ENCODE assay signal across 30 cellular contexts in genomic region chr5:52805614-52806013, GRCh38. TPM values are rescaled to one million over a fixed set of nuclear protein-coding genes. Genes with fewer than 3 reads are reported as not detected.
A peak's percentile ranks its signal among the peaks of the same experiment; 100 is the strongest.
DNase-seq lines count a peak whose midpoint lies in the region; TF ChIP-seq lines count a peak whose summit lies in the region.
"Had no signal": no experiment of that assay in that cellular context is flagged by ENCODE, and none has a peak within 500 bp of the region (broad histone marks: within the 10 kb centered on the region; RNA-seq: fewer than 3 reads in every experiment).

No MANE protein-coding gene starts in this region.

- no peaks in the 10 kb centered on the region for H3K9me3 ChIP-seq in stomach
- H3K9me3 ChIP-seq: colonic mucosa, Peyer's patch, right atrium auricular region, thoracic aorta, vagina had no signal

- peaks cover 0 to 12% (median 5%) of the 10 kb centered on the region in 4 donors for H3K36me3 ChIP-seq in stomach
- H3K36me3 ChIP-seq: cardiac muscle cell, colonic mucosa, thoracic aorta, vagina had no signal

- intact Hi-C loops in stomach (cut with DNase I; ENCODE audit: low total_unique reads): no loop called here

- TF ChIP-seq CTCF in coronary artery (IDR thresholded peaks at IDR 0.05) (no peak), stomach (IDR thresholded peaks at IDR 0.05) (no peak)

- H3K4me1 ChIP-seq in stomach: peaks cover 28 to 99% (median 71%) of the 10 kb centered on the region in 4 donors

- DNase-seq in SKM-1 treated with dmso at 0.1 percent for 144 hours (lab: John Stamatoyannopoulos, UW; ENCODE audit: unreplicated experiment) (peak; percentile 19), SKM-1 (lab: John Stamatoyannopoulos, UW; ENCODE audit: unreplicated experiment) (no peak), NOMO-1 treated with DMSO at 0.1 percent for 48 hours (lab: John Stamatoyannopoulos, UW; ENCODE audit: unreplicated experiment) (peak; percentile 42), coronary artery (ENCODE audit: low spot score) (no peak), stomach (no peak), COLO668 (lab: John Stamatoyannopoulos, UW; ENCODE audit: unreplicated experiment) (no peak), D341Med (ENCODE audit: low spot score) (no peak), cortex of kidney (lab: John Stamatoyannopoulos, UW) (no peak)
- DNase-seq: activated CD4-positive, alpha-beta T cell treated with anti-CD3 and anti-CD28 coated beads, Interleukin-2, amount 10 ng/mL, durations not matched to agents 24 days and 14 days; activated effector memory CD4-positive, alpha-beta T cell treated with anti-CD3 and anti-CD28 coated beads, Interleukin-2, amount 50 U/mL, for 16 hours; activated naive CD8-positive, alpha-beta T cell treated with anti-CD3 and anti-CD28 coated beads, Interleukin-2, amount 10 ng/mL, durations not matched to agents 7 days and 5 days; aorta; CD4-positive, alpha-beta T cell; colonic mucosa; effector memory CD4-positive, alpha-beta T cell; HCEC 1CT; NCI-H1105; NCI-H187; NCI-H510A treated with DMSO at 0.1 percent for 48 hours; Peyer's patch; SIG-M5; stimulated activated CD4-positive, alpha-beta T cell treated with anti-CD3 and anti-CD28 coated beads, Interleukin-2, amount 100 ng/mL, for 24 hours; stimulated activated CD8-positive, alpha-beta memory T cell treated with anti-CD3 and anti-CD28 coated beads, Interleukin-4, amount 100 ng/mL, for 48 hours; T1000 had no signal

- TF ChIP-seq EP300 in stomach (IDR thresholded peaks at IDR 0.05): no peak

- 67 to 89% (median 87%) methylated on average over 2 of the region's 2 CpGs for WGBS in stomach, 5 donors

- H3K27me3 ChIP-seq in stomach: no peaks in the 10 kb centered on the region
- H3K27me3 ChIP-seq: cardiac muscle cell, colonic mucosa, Peyer's patch, right atrium auricular region, vagina had no signal

- H3K27ac ChIP-seq in coronary artery (peak overlapping the region; percentile 69 to 87), stomach (peak overlapping the region in 3 of 5 donors; percentile 44 to 95 (median 61))
- H3K27ac ChIP-seq: cardiac muscle cell, colonic mucosa, epithelial cell of prostate, vagina had no signal

- peak overlapping the region; percentile 58 for H3K4me3 ChIP-seq in coronary artery
- no peak overlapping the region for H3K4me3 ChIP-seq in stomach
- H3K4me3 ChIP-seq: cardiac muscle cell, colonic mucosa, GM12878, Peyer's patch, right atrium auricular region, vagina had no signal

- no peak for TF ChIP-seq POLR2A in stomach (IDR thresholded peaks at IDR 0.05)

RNA-seq across cellular contexts. Expression of gene ITGA1, which starts 17.9 kb away (rescaled TPM):
- total RNA-seq in stomach: 100 to 1,000 TPM in 3 of 5 donors, 10 to 100 TPM in 2; 71.4 to 507 (median 145) TPM
- polyA plus RNA-seq in stomach: 10 to 100 TPM in 1 of 3 donors, 1 to 10 TPM in 2; 2.7 to 11.9 (median 2.9) TPM

RNA-seq across cellular contexts. Expression of gene PELO, which starts 17.9 kb away (rescaled TPM):
- 10 to 100 TPM in 4 of 5 donors, 1 to 10 TPM in 1; 5.8 to 62.2 (median 12.8) TPM for total RNA-seq in stomach
- polyA plus RNA-seq in stomach: 10 to 100 TPM in 2 of 3 donors, 1 to 10 TPM in 1; 6.4 to 13.4 (median 12.3) TPM

Comparison
In these comparisons a context has a peak if more than half of its experiments do, and no peak if none do; other contexts are left out.
1. DNase-seq: peak in SKM-1 treated with dmso at 0.1 percent for 144 hours (single experiment) and NOMO-1 treated with DMSO at 0.1 percent for 48 hours (single experiment); none in SKM-1 (single experiment), coronary artery (single experiment), stomach (single experiment), COLO668 (single experiment), D341Med (single experiment) and cortex of kidney (single experiment).